In genomic region chr6:140320799-140321099, GRCh38 we compare ENCODE assay signal across 1 cellular context.
TF ChIP-seq lines count a peak whose summit lies in the region.

No MANE protein-coding gene starts in this region.

TF ChIP-seq in GM12878, 131 proteins besides CTCF, POLR2A, EP300 and RAD21 (continued from another document):
- TF ChIP-seq, protein P1, sequence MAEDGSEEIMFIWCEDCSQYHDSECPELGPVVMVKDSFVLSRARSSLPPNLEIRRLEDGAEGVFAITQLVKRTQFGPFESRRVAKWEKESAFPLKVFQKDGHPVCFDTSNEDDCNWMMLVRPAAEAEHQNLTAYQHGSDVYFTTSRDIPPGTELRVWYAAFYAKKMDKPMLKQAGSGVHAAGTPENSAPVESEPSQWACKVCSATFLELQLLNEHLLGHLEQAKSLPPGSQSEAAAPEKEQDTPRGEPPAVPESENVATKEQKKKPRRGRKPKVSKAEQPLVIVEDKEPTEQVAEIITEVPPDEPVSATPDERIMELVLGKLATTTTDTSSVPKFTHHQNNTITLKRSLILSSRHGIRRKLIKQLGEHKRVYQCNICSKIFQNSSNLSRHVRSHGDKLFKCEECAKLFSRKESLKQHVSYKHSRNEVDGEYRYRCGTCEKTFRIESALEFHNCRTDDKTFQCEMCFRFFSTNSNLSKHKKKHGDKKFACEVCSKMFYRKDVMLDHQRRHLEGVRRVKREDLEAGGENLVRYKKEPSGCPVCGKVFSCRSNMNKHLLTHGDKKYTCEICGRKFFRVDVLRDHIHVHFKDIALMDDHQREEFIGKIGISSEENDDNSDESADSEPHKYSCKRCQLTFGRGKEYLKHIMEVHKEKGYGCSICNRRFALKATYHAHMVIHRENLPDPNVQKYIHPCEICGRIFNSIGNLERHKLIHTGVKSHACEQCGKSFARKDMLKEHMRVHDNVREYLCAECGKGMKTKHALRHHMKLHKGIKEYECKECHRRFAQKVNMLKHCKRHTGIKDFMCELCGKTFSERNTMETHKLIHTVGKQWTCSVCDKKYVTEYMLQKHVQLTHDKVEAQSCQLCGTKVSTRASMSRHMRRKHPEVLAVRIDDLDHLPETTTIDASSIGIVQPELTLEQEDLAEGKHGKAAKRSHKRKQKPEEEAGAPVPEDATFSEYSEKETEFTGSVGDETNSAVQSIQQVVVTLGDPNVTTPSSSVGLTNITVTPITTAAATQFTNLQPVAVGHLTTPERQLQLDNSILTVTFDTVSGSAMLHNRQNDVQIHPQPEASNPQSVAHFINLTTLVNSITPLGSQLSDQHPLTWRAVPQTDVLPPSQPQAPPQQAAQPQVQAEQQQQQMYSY (CRISPR knock-in tag; IDR thresholded peaks at IDR 0.05): no peak
- TF ChIP-seq ZNF274 (IDR thresholded peaks at IDR 0.05; ENCODE audit: insufficient read depth, insufficient read length) (no peak), CREM (IDR thresholded peaks at IDR 0.05; ENCODE audit: low read depth) (no peak)
